In genomic region chr5:37850128-37850865, GRCh38 we compare ENCODE assay signal across 1 cellular context.
TF ChIP-seq lines count a peak whose summit lies in the region.

No MANE protein-coding gene starts in this region.

TF ChIP-seq in HEK293, 187 proteins besides CTCF, POLR2A, EP300 and RAD21 (continued from another document):
- no peak for TF ChIP-seq ZSCAN5A (tag by site-specific recombination; IDR thresholded peaks at IDR 0.05)
- TF ChIP-seq, protein P1, sequence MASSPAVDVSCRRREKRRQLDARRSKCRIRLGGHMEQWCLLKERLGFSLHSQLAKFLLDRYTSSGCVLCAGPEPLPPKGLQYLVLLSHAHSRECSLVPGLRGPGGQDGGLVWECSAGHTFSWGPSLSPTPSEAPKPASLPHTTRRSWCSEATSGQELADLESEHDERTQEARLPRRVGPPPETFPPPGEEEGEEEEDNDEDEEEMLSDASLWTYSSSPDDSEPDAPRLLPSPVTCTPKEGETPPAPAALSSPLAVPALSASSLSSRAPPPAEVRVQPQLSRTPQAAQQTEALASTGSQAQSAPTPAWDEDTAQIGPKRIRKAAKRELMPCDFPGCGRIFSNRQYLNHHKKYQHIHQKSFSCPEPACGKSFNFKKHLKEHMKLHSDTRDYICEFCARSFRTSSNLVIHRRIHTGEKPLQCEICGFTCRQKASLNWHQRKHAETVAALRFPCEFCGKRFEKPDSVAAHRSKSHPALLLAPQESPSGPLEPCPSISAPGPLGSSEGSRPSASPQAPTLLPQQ (tag by site-specific recombination; IDR thresholded peaks at IDR 0.05), result no peak
- no peak for TF ChIP-seq MEIS1 (CRISPR knock-in tag; IDR thresholded peaks at IDR 0.05; ENCODE audit: borderline replicate concordance)
- no peak for TF ChIP-seq PRDM2 (tag by site-specific recombination; IDR thresholded peaks at IDR 0.05; ENCODE audit: borderline replicate concordance)
- no peak for TF ChIP-seq ZNF202 (tag by site-specific recombination; IDR thresholded peaks at IDR 0.05; ENCODE audit: borderline replicate concordance)
- TF ChIP-seq, protein P2, sequence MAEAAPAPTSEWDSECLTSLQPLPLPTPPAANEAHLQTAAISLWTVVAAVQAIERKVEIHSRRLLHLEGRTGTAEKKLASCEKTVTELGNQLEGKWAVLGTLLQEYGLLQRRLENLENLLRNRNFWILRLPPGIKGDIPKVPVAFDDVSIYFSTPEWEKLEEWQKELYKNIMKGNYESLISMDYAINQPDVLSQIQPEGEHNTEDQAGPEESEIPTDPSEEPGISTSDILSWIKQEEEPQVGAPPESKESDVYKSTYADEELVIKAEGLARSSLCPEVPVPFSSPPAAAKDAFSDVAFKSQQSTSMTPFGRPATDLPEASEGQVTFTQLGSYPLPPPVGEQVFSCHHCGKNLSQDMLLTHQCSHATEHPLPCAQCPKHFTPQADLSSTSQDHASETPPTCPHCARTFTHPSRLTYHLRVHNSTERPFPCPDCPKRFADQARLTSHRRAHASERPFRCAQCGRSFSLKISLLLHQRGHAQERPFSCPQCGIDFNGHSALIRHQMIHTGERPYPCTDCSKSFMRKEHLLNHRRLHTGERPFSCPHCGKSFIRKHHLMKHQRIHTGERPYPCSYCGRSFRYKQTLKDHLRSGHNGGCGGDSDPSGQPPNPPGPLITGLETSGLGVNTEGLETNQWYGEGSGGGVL (tag by site-specific recombination; IDR thresholded peaks at IDR 0.05), result no peak
- no peak for TF ChIP-seq IKZF3 (tag by site-specific recombination; IDR thresholded peaks at IDR 0.05)
- no peak for TF ChIP-seq BCL11A (tag by site-specific recombination; IDR thresholded peaks at IDR 0.05; ENCODE audit: low read depth)
- TF ChIP-seq ZNF174 (tag by site-specific recombination; IDR thresholded peaks at IDR 0.05), result no peak
- TF ChIP-seq ZNF561 (tag by site-specific recombination; IDR thresholded peaks at IDR 0.05; ENCODE audit: borderline replicate concordance), result no peak
- TF ChIP-seq ZNF394 (tag by site-specific recombination; IDR thresholded peaks at IDR 0.05; ENCODE audit: borderline replicate concordance), result no peak
- TF ChIP-seq, protein P3, sequence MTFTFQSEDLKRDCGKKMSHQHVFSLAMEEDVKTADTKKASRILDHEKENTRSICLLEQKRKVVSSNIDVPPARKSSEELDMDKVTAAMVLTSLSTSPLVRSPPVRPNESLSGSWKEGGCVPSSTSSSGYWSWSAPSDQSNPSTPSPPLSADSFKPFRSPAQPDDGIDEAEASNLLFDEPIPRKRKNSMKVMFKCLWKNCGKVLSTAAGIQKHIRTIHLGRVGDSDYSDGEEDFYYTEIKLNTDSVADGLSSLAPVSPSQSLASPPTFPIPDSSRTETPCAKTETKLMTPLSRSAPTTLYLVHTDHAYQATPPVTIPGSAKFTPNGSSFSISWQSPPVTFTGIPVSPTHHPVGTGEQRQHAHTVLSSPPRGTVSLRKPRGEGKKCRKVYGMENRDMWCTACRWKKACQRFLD (tag by site-specific recombination; IDR thresholded peaks at IDR 0.05), result no peak
- TF ChIP-seq ZXDB (tag by site-specific recombination; IDR thresholded peaks at IDR 0.05), result no peak
- TF ChIP-seq ZSCAN16 (tag by site-specific recombination; IDR thresholded peaks at IDR 0.05), result peak; percentile 98
- TF ChIP-seq KLF10 (tag by site-specific recombination; IDR thresholded peaks at IDR 0.05), result no peak
- TF ChIP-seq ZBTB7A (tag by site-specific recombination; IDR thresholded peaks at IDR 0.05; ENCODE audit: low read depth), result no peak
- no peak for TF ChIP-seq ZNF354C (tag by site-specific recombination; IDR thresholded peaks at IDR 0.05; ENCODE audit: borderline replicate concordance, low read depth)
- TF ChIP-seq ZNF24 (tag by site-specific recombination; IDR thresholded peaks at IDR 0.05), result no peak
- TF ChIP-seq GLI4 (tag by site-specific recombination; IDR thresholded peaks at IDR 0.05), result no peak
- TF ChIP-seq, protein P4, sequence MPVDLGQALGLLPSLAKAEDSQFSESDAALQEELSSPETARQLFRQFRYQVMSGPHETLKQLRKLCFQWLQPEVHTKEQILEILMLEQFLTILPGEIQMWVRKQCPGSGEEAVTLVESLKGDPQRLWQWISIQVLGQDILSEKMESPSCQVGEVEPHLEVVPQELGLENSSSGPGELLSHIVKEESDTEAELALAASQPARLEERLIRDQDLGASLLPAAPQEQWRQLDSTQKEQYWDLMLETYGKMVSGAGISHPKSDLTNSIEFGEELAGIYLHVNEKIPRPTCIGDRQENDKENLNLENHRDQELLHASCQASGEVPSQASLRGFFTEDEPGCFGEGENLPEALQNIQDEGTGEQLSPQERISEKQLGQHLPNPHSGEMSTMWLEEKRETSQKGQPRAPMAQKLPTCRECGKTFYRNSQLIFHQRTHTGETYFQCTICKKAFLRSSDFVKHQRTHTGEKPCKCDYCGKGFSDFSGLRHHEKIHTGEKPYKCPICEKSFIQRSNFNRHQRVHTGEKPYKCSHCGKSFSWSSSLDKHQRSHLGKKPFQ (tag by site-specific recombination; IDR thresholded peaks at IDR 0.05), result no peak
- TF ChIP-seq ZNF324 (tag by site-specific recombination; IDR thresholded peaks at IDR 0.05), result no peak
- no peak for TF ChIP-seq ZNF221 (tag by site-specific recombination; IDR thresholded peaks at IDR 0.05; ENCODE audit: borderline replicate concordance)
- no peak for TF ChIP-seq ZBTB1 (tag by site-specific recombination; IDR thresholded peaks at IDR 0.05)
- TF ChIP-seq ZFP3 (tag by site-specific recombination; IDR thresholded peaks at IDR 0.05; ENCODE audit: low read depth), result no peak
- TF ChIP-seq GLIS2 (tag by site-specific recombination; IDR thresholded peaks at IDR 0.05), result no peak
- TF ChIP-seq HOXA7 (CRISPR knock-in tag; IDR thresholded peaks at IDR 0.05; ENCODE audit: borderline replicate concordance), result no peak
- TF ChIP-seq PRDM6 (tag by site-specific recombination; IDR thresholded peaks at IDR 0.05), result peak; percentile 93
- TF ChIP-seq ZNF548 (tag by site-specific recombination; IDR thresholded peaks at IDR 0.05), result no peak
- TF ChIP-seq ZNF843 (tag by site-specific recombination; IDR thresholded peaks at IDR 0.05), result peak; percentile 52
- TF ChIP-seq ZNF19 (tag by site-specific recombination; IDR thresholded peaks at IDR 0.05; ENCODE audit: low read depth), result no peak
- no peak for TF ChIP-seq ZFHX2 (tag by site-specific recombination; conservative IDR thresholded peaks at IDR 0.05)
- TF ChIP-seq ZNF621 (tag by site-specific recombination; IDR thresholded peaks at IDR 0.05), result no peak
- peak; percentile 56; the same call in 1 of the 2 replicates for TF ChIP-seq OSR2 (tag by site-specific recombination; IDR thresholded peaks at IDR 0.05)
- no peak for TF ChIP-seq KLF1 (tag by site-specific recombination; IDR thresholded peaks at IDR 0.05)
- TF ChIP-seq, protein P5, sequence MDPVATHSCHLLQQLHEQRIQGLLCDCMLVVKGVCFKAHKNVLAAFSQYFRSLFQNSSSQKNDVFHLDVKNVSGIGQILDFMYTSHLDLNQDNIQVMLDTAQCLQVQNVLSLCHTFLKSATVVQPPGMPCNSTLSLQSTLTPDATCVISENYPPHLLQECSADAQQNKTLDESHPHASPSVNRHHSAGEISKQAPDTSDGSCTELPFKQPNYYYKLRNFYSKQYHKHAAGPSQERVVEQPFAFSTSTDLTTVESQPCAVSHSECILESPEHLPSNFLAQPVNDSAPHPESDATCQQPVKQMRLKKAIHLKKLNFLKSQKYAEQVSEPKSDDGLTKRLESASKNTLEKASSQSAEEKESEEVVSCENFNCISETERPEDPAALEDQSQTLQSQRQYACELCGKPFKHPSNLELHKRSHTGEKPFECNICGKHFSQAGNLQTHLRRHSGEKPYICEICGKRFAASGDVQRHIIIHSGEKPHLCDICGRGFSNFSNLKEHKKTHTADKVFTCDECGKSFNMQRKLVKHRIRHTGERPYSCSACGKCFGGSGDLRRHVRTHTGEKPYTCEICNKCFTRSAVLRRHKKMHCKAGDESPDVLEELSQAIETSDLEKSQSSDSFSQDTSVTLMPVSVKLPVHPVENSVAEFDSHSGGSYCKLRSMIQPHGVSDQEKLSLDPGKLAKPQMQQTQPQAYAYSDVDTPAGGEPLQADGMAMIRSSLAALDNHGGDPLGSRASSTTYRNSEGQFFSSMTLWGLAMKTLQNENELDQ (tag by site-specific recombination; IDR thresholded peaks at IDR 0.05; ENCODE audit: low read depth), result no peak
- TF ChIP-seq ZNF335 (tag by site-specific recombination; conservative IDR thresholded peaks at IDR 0.05), result no peak
- TF ChIP-seq HOXC10 (CRISPR knock-in tag; IDR thresholded peaks at IDR 0.05), result no peak
- TF ChIP-seq ZNF239 (tag by site-specific recombination; IDR thresholded peaks at IDR 0.05), result no peak
- no peak for TF ChIP-seq SCRT1 (tag by site-specific recombination; IDR thresholded peaks at IDR 0.05; ENCODE audit: borderline replicate concordance)
- no peak for TF ChIP-seq ZBTB17 (tag by site-specific recombination; IDR thresholded peaks at IDR 0.05)
- TF ChIP-seq GFI1B (tag by site-specific recombination; IDR thresholded peaks at IDR 0.05), result peak; percentile 79
- no peak for TF ChIP-seq KLF9 (tag by site-specific recombination; IDR thresholded peaks at IDR 0.05; ENCODE audit: low read depth)
- no peak for TF ChIP-seq ZNF837 (tag by site-specific recombination; IDR thresholded peaks at IDR 0.05)
- TF ChIP-seq ZNF521 (tag by site-specific recombination; IDR thresholded peaks at IDR 0.05), result no peak
- TF ChIP-seq FEZF1 (tag by site-specific recombination; IDR thresholded peaks at IDR 0.05), result peak; percentile 88
TF ChIP-seq in HEK293: peak in this region for 10.
